ENCODE assay signal across 14 cellular contexts in genomic region chr1:221886311-221887090, GRCh38.
DNase-seq lines count a peak whose midpoint lies in the region; ATAC-seq and TF ChIP-seq lines count a peak whose summit lies in the region.
"Had no signal": no experiment of that assay in that cellular context is flagged by ENCODE, and none has a peak within 500 bp of the region (broad histone marks: within the 10 kb centered on the region; RNA-seq: fewer than 3 reads in every experiment).

No MANE protein-coding gene starts in this region.

- H3K27me3 ChIP-seq in adipocyte (replicated peaks; ENCODE audit: control insufficient read depth, insufficient read depth, low read length) (no peaks in the 10 kb centered on the region), kidney epithelial cell (ENCODE audit: control insufficient read depth, insufficient read depth, low read length) (no peaks in the 10 kb centered on the region)
- no peaks in the 10 kb centered on the region for H3K27me3 ChIP-seq in CD8-positive, alpha-beta T cell (ENCODE audit: insufficient read depth, low read length)
- H3K27me3 ChIP-seq in naive thymus-derived CD4-positive, alpha-beta T cell (ENCODE audit: control insufficient read depth in 2 of 2, insufficient read depth in 2 of 2, low read length in 2 of 2): no peaks in the 10 kb centered on the region
- H3K27me3 ChIP-seq: upper lobe of left lung had no signal

- DNase-seq in A172 (ENCODE audit: low spot score) (peak; percentile 70), HCEC 1CT (peak; percentile 80), adipocyte (ENCODE audit: low read depth) (peak; percentile 56), kidney epithelial cell (ENCODE audit: low read depth) (peak; percentile 83), NCI-H1417 (lab: John Stamatoyannopoulos, UW) (no peak)
- DNase-seq in CD8-positive, alpha-beta T cell: no peak
- DNase-seq in naive thymus-derived CD4-positive, alpha-beta T cell: no peak
- DNase-seq: naive B cell; NCI-H1105; stimulated activated CD4-positive, alpha-beta T cell treated with anti-CD3 and anti-CD28 coated beads, Interleukin-2, amount 100 ng/mL, for 48 hours had no signal

- H3K4me3 Mint-ChIP-seq in CD8-positive, alpha-beta T cell: no peak overlapping the region
- no peak overlapping the region for H3K4me3 Mint-ChIP-seq in naive thymus-derived CD4-positive, alpha-beta T cell
- H3K4me3 Mint-ChIP-seq: activated naive CD8-positive, alpha-beta T cell; naive B cell had no signal

- CTCF ChIA-PET in CD8-positive, alpha-beta T cell (lab: Charles Lee): no interaction called here
- CTCF ChIA-PET in naive thymus-derived CD4-positive, alpha-beta T cell (lab: Charles Lee): interaction anchor here (0.7 kb wide), 1 partner anchor 429 kb away, joined by 3 read pairs; no protein-coding TSS in a partner anchor

- intact Hi-C loops in CD8-positive, alpha-beta T cell (cut with DNase I, micrococcal nuclease): no loop called here
- intact Hi-C loops in naive thymus-derived CD4-positive, alpha-beta T cell (cut with micrococcal nuclease): loop anchor here in 1 of 2 donors (5.0 kb wide), 1 partner anchor 571 kb away; no protein-coding TSS in a partner anchor

- peaks cover 53% of the 10 kb centered on the region for H3K4me1 ChIP-seq in adipocyte (ENCODE audit: control insufficient read depth, insufficient read depth, low read length)
- H3K4me1 ChIP-seq in CD8-positive, alpha-beta T cell (ENCODE audit: insufficient read depth, low read length): no peaks in the 10 kb centered on the region
- H3K4me1 ChIP-seq in naive thymus-derived CD4-positive, alpha-beta T cell (ENCODE audit: control insufficient read depth in 2 of 2, insufficient read depth in 2 of 2, low read length in 2 of 2): no peaks in the 10 kb centered on the region

- H3K27ac Mint-ChIP-seq in CD8-positive, alpha-beta T cell: no peak overlapping the region
- H3K27ac Mint-ChIP-seq in naive thymus-derived CD4-positive, alpha-beta T cell: no peak overlapping the region
- H3K27ac Mint-ChIP-seq: activated naive CD8-positive, alpha-beta T cell; naive B cell had no signal

- ATAC-seq in GM18868 (IDR thresholded peaks at IDR 0.05; ENCODE audit: unreplicated experiment): no peak
- ATAC-seq in CD8-positive, alpha-beta T cell: no peak
- ATAC-seq in naive thymus-derived CD4-positive, alpha-beta T cell: no peak
- ATAC-seq: activated CD4-positive, CD25-positive, alpha-beta regulatory T cell treated with anti-CD3 and anti-CD28 coated beads, Interleukin-2, amount 50 U/mL, for 24 hours had no signal

- TF ChIP-seq CTCF in kidney epithelial cell (IDR thresholded peaks at IDR 0.05; ENCODE audit: insufficient read depth, low read length, poor library complexity, severe bottlenecking): peak; percentile 38
- no peak for TF ChIP-seq CTCF in CD8-positive, alpha-beta T cell (IDR thresholded peaks at IDR 0.05)

- H3K4me3 ChIP-seq in adipocyte (ENCODE audit: low read length) (no peak overlapping the region), kidney epithelial cell (ENCODE audit: low read depth, low read length) (no peak overlapping the region)
- no peak overlapping the region for H3K4me3 ChIP-seq in CD8-positive, alpha-beta T cell (ENCODE audit: low read depth, low read length)
- H3K4me3 ChIP-seq in naive thymus-derived CD4-positive, alpha-beta T cell (ENCODE audit: low read length): no peak overlapping the region
- H3K4me3 ChIP-seq: upper lobe of left lung had no signal

- no peak overlapping the region for H3K27ac ChIP-seq in CD8-positive, alpha-beta T cell (ENCODE audit: low read depth, low read length)
- no peak overlapping the region for H3K27ac ChIP-seq in naive thymus-derived CD4-positive, alpha-beta T cell (ENCODE audit: low read depth, low read length)
- H3K27ac ChIP-seq: upper lobe of left lung had no signal

- no peaks in the 10 kb centered on the region for H3K36me3 ChIP-seq in adipocyte (ENCODE audit: control insufficient read depth, insufficient read depth, low read length, severe bottlenecking)
- no peaks in the 10 kb centered on the region for H3K36me3 ChIP-seq in kidney epithelial cell (ENCODE audit: control insufficient read depth, insufficient read depth, low read length)
- no peaks in the 10 kb centered on the region for H3K36me3 ChIP-seq in CD8-positive, alpha-beta T cell (ENCODE audit: insufficient read depth, low read length)
- H3K36me3 ChIP-seq in naive thymus-derived CD4-positive, alpha-beta T cell (ENCODE audit: control insufficient read depth in 2 of 3, insufficient read depth in 3 of 3, low read length in 3 of 3): no peaks in the 10 kb centered on the region
- H3K36me3 ChIP-seq: upper lobe of left lung had no signal

- H3K4me1 Mint-ChIP-seq in CD8-positive, alpha-beta T cell (ENCODE audit: low read depth): no peaks in the 10 kb centered on the region
- H3K4me1 Mint-ChIP-seq in naive thymus-derived CD4-positive, alpha-beta T cell: peaks cover 0 to 5% (median 0%) of the 10 kb centered on the region in 7 donors

- peak overlapping the region; percentile 52 for H3K9ac ChIP-seq in adipocyte (ENCODE audit: low read length)

- H3K27me3 Mint-ChIP-seq in CD8-positive, alpha-beta T cell (ENCODE audit: low read depth): peaks cover 2% of the 10 kb centered on the region
- H3K27me3 Mint-ChIP-seq in naive thymus-derived CD4-positive, alpha-beta T cell: peaks cover 0 to 27% (median 12%) of the 10 kb centered on the region in 5 donors

- H3K36me3 Mint-ChIP-seq in CD8-positive, alpha-beta T cell: no peaks in the 10 kb centered on the region
- H3K36me3 Mint-ChIP-seq in naive thymus-derived CD4-positive, alpha-beta T cell: peaks cover 0 to 3% (median 0%) of the 10 kb centered on the region in 5 donors
- H3K36me3 Mint-ChIP-seq: activated naive CD8-positive, alpha-beta T cell; naive B cell had no signal

- no peaks in the 10 kb centered on the region for H3K9me3 ChIP-seq in adipocyte (ENCODE audit: control insufficient read depth, low read length)
- no peaks in the 10 kb centered on the region for H3K9me3 ChIP-seq in CD8-positive, alpha-beta T cell (ENCODE audit: low read length)
- no peaks in the 10 kb centered on the region for H3K9me3 ChIP-seq in naive thymus-derived CD4-positive, alpha-beta T cell (ENCODE audit: control insufficient read depth in 2 of 3, low read length in 3 of 3)
- H3K9me3 ChIP-seq: upper lobe of left lung had no signal

- POLR2A ChIA-PET in CD8-positive, alpha-beta T cell (lab: Charles Lee): no interaction called here
- POLR2A ChIA-PET in naive thymus-derived CD4-positive, alpha-beta T cell (lab: Charles Lee): no interaction called here

- H3K9me3 Mint-ChIP-seq in CD8-positive, alpha-beta T cell: no peaks in the 10 kb centered on the region
- peaks cover 0 to 2% (median 0%) of the 10 kb centered on the region in 11 donors for H3K9me3 Mint-ChIP-seq in naive thymus-derived CD4-positive, alpha-beta T cell
- H3K9me3 Mint-ChIP-seq: naive B cell had no signal

Comparison
In these comparisons a context has a peak if more than half of its experiments do, and no peak if none do; other contexts are left out.
1. DNase-seq: peak in A172 (single experiment), HCEC 1CT (single experiment), adipocyte (single experiment) and kidney epithelial cell (single experiment); none in CD8-positive, alpha-beta T cell (0 of 7), naive thymus-derived CD4-positive, alpha-beta T cell (0 of 9) and NCI-H1417 (0 of 3).